ENCODE assay signal across 27 cellular contexts in the genomic region with DNA sequence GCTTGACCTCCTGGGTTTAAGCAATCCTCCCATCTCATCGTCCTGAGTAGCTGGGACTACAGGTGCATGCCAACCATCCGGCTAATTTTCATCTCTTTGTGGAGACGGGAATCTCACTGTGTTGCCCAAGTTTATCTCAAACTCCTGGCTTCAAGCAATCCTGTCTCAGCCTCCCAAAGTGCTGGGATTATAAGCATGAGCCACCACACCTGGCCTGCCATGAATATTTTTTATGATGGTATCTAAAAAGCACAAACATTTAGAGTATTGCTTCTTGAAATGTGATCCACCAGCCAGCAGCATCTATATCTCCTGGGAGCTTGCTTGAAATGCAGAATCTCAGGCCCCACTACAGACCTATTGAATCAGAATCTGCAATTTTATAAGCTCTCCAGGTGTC.
DNase-seq lines count a peak whose midpoint lies in the region; ATAC-seq lines count a peak whose summit lies in the region.
"Had no signal": no experiment of that assay in that cellular context is flagged by ENCODE, and none has a peak within 500 bp of the region (broad histone marks: within the 10 kb centered on the region; RNA-seq: fewer than 3 reads in every experiment).

No MANE protein-coding gene starts in this region.

- H3K23ac ChIP-seq in trophoblast cell (ENCODE audit: low read length): no peak overlapping the region

- H2AK5ac ChIP-seq in trophoblast cell (ENCODE audit: low read length): no peak overlapping the region

- H3K79me1 ChIP-seq in trophoblast cell (ENCODE audit: low read length): no peaks in the 10 kb centered on the region

- no CpG with 5 or more reads among the region's 3 CpGs for WGBS in trophoblast cell (ENCODE audit: extremely low coverage, insufficient coverage, insufficient read length)

- no peak overlapping the region for H3K4ac ChIP-seq in trophoblast cell (ENCODE audit: low read depth, low read length)

- no peak overlapping the region for H2BK120ac ChIP-seq in trophoblast cell (ENCODE audit: insufficient read depth, low read length, poor library complexity)

- no peaks in the 10 kb centered on the region for H3K9me3 ChIP-seq in trophoblast cell (ENCODE audit: insufficient read depth, low read depth, low read length)
- H3K9me3 ChIP-seq: A549; BE2C; BLaER1; BLaER1 treated with 17β-estradiol and CSF1 and Interleukin-3, amounts not matched to agents 10 nM and 100 nM; Caco-2 had no signal

- no peak overlapping the region for H3K27ac ChIP-seq in trophoblast cell (ENCODE audit: low read depth, low read length)
- H3K27ac ChIP-seq: 22Rv1; A549; BLaER1; BLaER1 treated with 17β-estradiol and CSF1 and Interleukin-3, amounts not matched to agents 10 nM and 100 nM; C4-2B had no signal

- H3K14ac ChIP-seq in trophoblast cell (ENCODE audit: low read length): no peak overlapping the region

- no peaks in the 10 kb centered on the region for H3K4me1 ChIP-seq in trophoblast cell (ENCODE audit: control insufficient read depth in 1 of 2, insufficient read depth in 2 of 2, low read length in 2 of 2)
- H3K4me1 ChIP-seq: A549; BE2C; BLaER1; BLaER1 treated with 17β-estradiol and CSF1 and Interleukin-3, amounts not matched to agents 10 nM and 100 nM; Caco-2 had no signal

- H3K4me2 ChIP-seq in trophoblast cell (ENCODE audit: low read length): no peak overlapping the region
- H3K4me2 ChIP-seq: A549; BLaER1; BLaER1 treated with 17β-estradiol and CSF1 and Interleukin-3, amounts not matched to agents 10 nM and 100 nM had no signal

- no peaks in the 10 kb centered on the region for H3K36me3 ChIP-seq in trophoblast cell (ENCODE audit: control insufficient read depth in 1 of 2, insufficient read depth in 2 of 2, low read length in 2 of 2)
- H3K36me3 ChIP-seq: BE2C; BLaER1; BLaER1 treated with 17β-estradiol and CSF1 and Interleukin-3, amounts not matched to agents 10 nM and 100 nM had no signal

- no peak overlapping the region for H4K91ac ChIP-seq in trophoblast cell (ENCODE audit: low read depth, low read length)

- no peak overlapping the region for H2BK12ac ChIP-seq in trophoblast cell (ENCODE audit: low read length)

- H3K9ac ChIP-seq in trophoblast cell (ENCODE audit: low read length): no peak overlapping the region
- H3K9ac ChIP-seq: BLaER1; BLaER1 treated with 17β-estradiol and CSF1 and Interleukin-3, amounts not matched to agents 10 nM and 100 nM had no signal

- H2AFZ ChIP-seq in trophoblast cell (ENCODE audit: insufficient read depth, low read length, poor library complexity): no peak overlapping the region

- H3K4me3 ChIP-seq in trophoblast cell (ENCODE audit: low read depth, low read length): no peak overlapping the region
- H3K4me3 ChIP-seq: A549; BLaER1; BLaER1 treated with 17β-estradiol and CSF1 and Interleukin-3, amounts not matched to agents 10 nM and 100 nM had no signal

- DNase-seq in trophoblast cell: peak; percentile 69 to 86
- DNase-seq: 8988T; ACHN; AML-193; BE2C; C1 segment of cervical spinal cord; Caco-2; Calu3; CD4-positive, alpha-beta memory T cell; CD4-positive, alpha-beta T cell; CD4-positive, CD25-positive, alpha-beta regulatory T cell; CD8-positive, alpha-beta memory T cell; CD8-positive, alpha-beta T cell; COR-L47; DMS 273 treated with DMSO at 0.1 percent for 48 hours; DMS153; DMS53; DMS79; DMS79 treated with DMSO at 0.1 percent for 48 hours; DND-41; EL had no signal

- no peak overlapping the region for H2BK5ac ChIP-seq in trophoblast cell (ENCODE audit: low read depth, low read length, poor library complexity)

- ATAC-seq in HG02885 (IDR thresholded peaks at IDR 0.05; ENCODE audit: poor library complexity, unreplicated experiment): no peak
- ATAC-seq: A549; CD8-positive, alpha-beta T cell had no signal

- H4K12ac ChIP-seq in trophoblast cell (ENCODE audit: low read depth, low read length): no peak overlapping the region

- no peaks in the 10 kb centered on the region for H3K27me3 ChIP-seq in trophoblast cell (ENCODE audit: insufficient read depth, low read length)
- H3K27me3 ChIP-seq: BE2C; BLaER1; BLaER1 treated with 17β-estradiol and CSF1 and Interleukin-3, amounts not matched to agents 10 nM and 100 nM had no signal

- H4K8ac ChIP-seq in trophoblast cell (ENCODE audit: low read depth, low read length): no peak overlapping the region

- H3K18ac ChIP-seq in trophoblast cell (ENCODE audit: low read length): no peak overlapping the region

- no peaks in the 10 kb centered on the region for H3K79me2 ChIP-seq in trophoblast cell (ENCODE audit: control insufficient read depth, insufficient read depth, low read length, poor library complexity)
